15 cellular contexts compared by ENCODE assay signal in the genomic region with DNA sequence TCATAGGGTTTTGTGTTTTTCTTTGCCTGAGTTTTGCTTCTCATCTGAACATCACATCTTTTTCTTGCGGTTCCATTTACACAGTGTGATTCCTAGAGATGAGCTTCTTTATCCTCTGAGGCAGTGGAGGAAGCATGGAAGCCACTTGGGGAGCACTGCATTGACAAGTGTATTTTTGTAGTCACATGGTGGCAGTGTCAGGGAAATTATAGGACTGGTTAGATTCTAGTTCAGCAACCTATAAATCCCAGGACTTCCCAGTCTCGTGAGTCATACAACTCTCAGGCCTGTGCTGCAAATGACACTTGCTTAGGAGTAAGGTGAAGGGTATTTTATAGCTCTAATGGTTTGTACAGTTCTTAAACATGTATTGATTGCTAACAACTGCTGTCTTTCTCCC. TPM values are rescaled to one million over a fixed set of nuclear protein-coding genes. Genes with fewer than 3 reads are reported as not detected.
DNase-seq lines count a peak whose midpoint lies in the region; ATAC-seq and TF ChIP-seq lines count a peak whose summit lies in the region.
"Had no signal": no experiment of that assay in that cellular context is flagged by ENCODE, and none has a peak within 500 bp of the region (broad histone marks: within the 10 kb centered on the region; RNA-seq: fewer than 3 reads in every experiment).

No MANE protein-coding gene starts in this region.

- no peak for ATAC-seq in GM18858 (IDR thresholded peaks at IDR 0.05; ENCODE audit: unreplicated experiment)
- ATAC-seq: Right ventricle myocardium inferior had no signal

- no peaks in the 10 kb centered on the region for H3K27me3 ChIP-seq in tibial nerve

- no peaks in the 10 kb centered on the region for H3K9me3 ChIP-seq in tibial nerve

- H3K27ac ChIP-seq in tibial nerve = no peak overlapping the region

- H3K4me3 ChIP-seq in choroid plexus epithelial cell (ENCODE audit: low read depth, low read length) (no peak overlapping the region), tibial nerve (no peak overlapping the region)

- TF ChIP-seq EP300 in tibial nerve (IDR thresholded peaks at IDR 0.05) = no peak

- TF ChIP-seq CTCF in choroid plexus epithelial cell (conservative IDR thresholded peaks at IDR 0.05; ENCODE audit: low read depth, low read length) (no peak), tibial nerve (IDR thresholded peaks at IDR 0.05) (no peak)

- no peaks in the 10 kb centered on the region for H3K4me1 ChIP-seq in tibial nerve

- 85% methylated on average over 2 of the region's 2 CpGs for WGBS in tibial nerve, 2 donors

- H3K36me3 ChIP-seq in tibial nerve = peaks cover 0 to 55% (median 0%) of the 10 kb centered on the region in 3 donors

- DNase-seq in Daoy (ENCODE audit: low read depth) (peak; percentile 22), LHCN-M2 (ENCODE audit: low read depth) (peak; percentile 70), choroid plexus epithelial cell (ENCODE audit: low read depth) (peak; percentile 54), myocyte (ENCODE audit: low read depth) (peak; percentile 25), HUDEP-2 (lab: John Stamatoyannopoulos, UW; ENCODE audit: unreplicated experiment in 76 of 76) (no peak), tibial nerve (ENCODE audit: low spot score in 2 of 2) (no peak), amniotic stem cell (lab: John Stamatoyannopoulos, UW) (no peak)
- DNase-seq: activated CD4-positive, CD25-positive, alpha-beta regulatory T cell; activated naive CD4-positive, alpha-beta T cell treated with Interleukin-2 at 50 U/mL for 16 hours; effector CD8-positive, alpha-beta T cell; immature natural killer cell; NCI-H226; stimulated activated CD4-positive, alpha-beta T cell treated with anti-CD3 and anti-CD28 coated beads, Interleukin-2, amount 100 ng/mL, for 48 hours had no signal

- TF ChIP-seq POLR2A in tibial nerve (IDR thresholded peaks at IDR 0.05) = no peak

RNA-seq across cellular contexts. Expression of a gene that starts 58.4 kb away (rescaled TPM):
- 41.7 and 68.2 TPM in 2 replicates for total RNA-seq in Daoy (2014; rRNA removed; shearing (Covaris generic))
- total RNA-seq in LHCN-M2 (2014; rRNA removed) = 41.3 and 43.9 TPM in 2 replicates
- 18.9 TPM for polyA plus RNA-seq in LHCN-M2 (2012)
- 48.8 and 56.7 TPM in 2 replicates for total RNA-seq in myocyte
- 42.0 TPM for polyA plus RNA-seq in myocyte (2012)
- 100 to 1,000 TPM; 106 to 182 (median 158) TPM for total RNA-seq in tibial nerve

Comparison
In these comparisons a context has a peak if more than half of its experiments do, and no peak if none do; other contexts are left out.
1. DNase-seq: peak in Daoy (single experiment), LHCN-M2 (single experiment), choroid plexus epithelial cell (single experiment) and myocyte (single experiment); none in HUDEP-2 (0 of 76), tibial nerve (0 of 2) and amniotic stem cell (single experiment).